In the genomic region with DNA sequence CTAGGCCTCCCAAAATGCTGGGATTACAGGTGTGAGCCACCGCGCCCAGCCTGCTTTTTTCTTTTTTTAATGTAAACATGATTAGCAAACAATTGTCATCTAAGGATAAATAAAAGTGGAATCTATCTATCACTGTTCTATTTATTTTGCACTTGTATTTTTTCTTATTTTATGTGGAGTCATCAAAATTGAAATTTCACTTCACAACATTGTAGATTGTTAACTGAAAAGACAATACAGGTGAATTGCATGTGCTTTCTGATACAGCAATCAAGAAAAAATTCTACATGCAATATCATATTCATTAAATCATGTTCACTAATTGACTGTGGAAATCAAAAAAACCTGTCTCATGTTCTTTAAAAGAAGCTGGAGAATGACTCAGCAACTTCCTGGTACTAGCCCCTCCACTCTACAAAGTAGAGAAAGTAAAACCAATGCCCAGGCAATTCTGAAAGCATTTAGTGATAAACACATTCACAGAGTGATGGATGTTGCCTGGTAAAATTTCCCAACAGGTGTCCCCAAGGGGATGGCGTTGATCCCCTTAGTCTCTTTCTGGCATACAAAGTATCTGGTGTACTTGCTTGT, we compare ENCODE assay signal across 12 cellular contexts. TPM values are rescaled to one million over a fixed set of nuclear protein-coding genes. Genes with fewer than 3 reads are reported as not detected.
DNase-seq lines count a peak whose midpoint lies in the region; ATAC-seq and TF ChIP-seq lines count a peak whose summit lies in the region.
"Had no signal": no experiment of that assay in that cellular context is flagged by ENCODE, and none has a peak within 500 bp of the region (broad histone marks: within the 10 kb centered on the region; RNA-seq: fewer than 3 reads in every experiment).

No MANE protein-coding gene starts in this region.

- H4K20me1 ChIP-seq in OCI-LY3 (ENCODE audit: insufficient read depth, low read length), result no peaks in the 10 kb centered on the region

- intact Hi-C loops in gastrocnemius medialis (cut with DNase I; ENCODE audit: low total_unique reads) (no loop called here), psoas muscle (cut with DNase I) (no loop called here)

- H3K36me3 ChIP-seq in OCI-LY3 (replicated peaks; ENCODE audit: low read depth, low read length) (no peaks in the 10 kb centered on the region), gastrocnemius medialis (no peaks in the 10 kb centered on the region), psoas muscle (ENCODE audit: insufficient read depth in 1 of 2, low read depth in 1 of 2) (no peaks in the 10 kb centered on the region)
- H3K36me3 ChIP-seq: BE2C had no signal

- H3K9me3 ChIP-seq in OCI-LY3 (ENCODE audit: insufficient read depth, low read length) (no peaks in the 10 kb centered on the region), gastrocnemius medialis (no peaks in the 10 kb centered on the region), psoas muscle (no peaks in the 10 kb centered on the region)
- H3K9me3 ChIP-seq: BE2C had no signal

- no peaks in the 10 kb centered on the region for H3K79me2 ChIP-seq in OCI-LY3 (ENCODE audit: low read length)

- H3K4me2 ChIP-seq in OCI-LY3 (ENCODE audit: low read length), result peak overlapping the region; percentile 6; the same call in 1 of the 2 replicates

- no peak overlapping the region for H3K27ac ChIP-seq in OCI-LY3 (ENCODE audit: low read length)
- H3K27ac ChIP-seq in gastrocnemius medialis, result no peak overlapping the region
- H3K27ac ChIP-seq in psoas muscle, result no peak overlapping the region

- ATAC-seq in GM21360 (IDR thresholded peaks at IDR 0.05; ENCODE audit: unreplicated experiment) (peak; percentile 57), HG03095 (IDR thresholded peaks at IDR 0.05; ENCODE audit: unreplicated experiment) (peak; percentile 68), gastrocnemius medialis (no peak), psoas muscle (no peak)
- ATAC-seq: esophagus mucosa had no signal

- peaks cover 5% of the 10 kb centered on the region for H3K4me1 ChIP-seq in OCI-LY3 (ENCODE audit: low read length)
- no peaks in the 10 kb centered on the region for H3K4me1 ChIP-seq in gastrocnemius medialis
- no peaks in the 10 kb centered on the region for H3K4me1 ChIP-seq in psoas muscle
- H3K4me1 ChIP-seq: BE2C had no signal

- TF ChIP-seq CTCF in OCI-LY3 (IDR thresholded peaks at IDR 0.05; ENCODE audit: low read depth, low read length) (no peak), gastrocnemius medialis (IDR thresholded peaks at IDR 0.05 in 4 of 5, conservative IDR thresholded peaks at IDR 0.05 in 1 of 5) (no peak), psoas muscle (IDR thresholded peaks at IDR 0.05) (no peak)

- H3K4me3 ChIP-seq in OCI-LY3 (ENCODE audit: low read length) (no peak overlapping the region), gastrocnemius medialis (no peak overlapping the region), psoas muscle (no peak overlapping the region)

- in situ Hi-C loops in gastrocnemius medialis (cut with MboI; ENCODE audit: low sequenced_read_pairs in 4 of 4), result no loop called here

- WGBS in psoas muscle, 3 donors, result 80 to 86% (median 82%) methylated on average over 3 of the region's 3 CpGs

- DNase-seq in GDM1 (lab: John Stamatoyannopoulos, UW) (peak; percentile 10), gastrocnemius medialis (no peak), psoas muscle (no peak)
- no peak for DNase-seq in activated effector memory CD4-positive, alpha-beta T cell treated with Interleukin-2 at 50 U/mL for 16 hours
- DNase-seq in activated CD4-positive, alpha-beta T cell treated with anti-CD3 and anti-CD28 coated beads for 48 hours, result no peak
- DNase-seq: activated CD8-positive, alpha-beta memory T cell treated with anti-CD3 and anti-CD28 coated beads, Interleukin-2, amount 50 U/mL, for 4 hours; BE2C had no signal

- no peaks in the 10 kb centered on the region for H3K27me3 ChIP-seq in OCI-LY3 (ENCODE audit: low read depth, low read length)
- no peaks in the 10 kb centered on the region for H3K27me3 ChIP-seq in gastrocnemius medialis
- H3K27me3 ChIP-seq in psoas muscle (ENCODE audit: insufficient read depth in 3 of 3, low read length in 2 of 3), result no peaks in the 10 kb centered on the region
- H3K27me3 ChIP-seq: BE2C had no signal

- TF ChIP-seq POLR2A in gastrocnemius medialis (IDR thresholded peaks at IDR 0.05), result no peak

- H3K9ac ChIP-seq in OCI-LY3 (ENCODE audit: low read length), result no peak overlapping the region

- H2AFZ ChIP-seq in OCI-LY3 (ENCODE audit: low read depth, low read length), result peak overlapping the region; percentile 21; the same call in 1 of the 2 replicates

RNA-seq across cellular contexts. Expression of a gene that starts 10.7 kb away (rescaled TPM):
- total RNA-seq in gastrocnemius medialis (not detected), psoas muscle (not detected)
- polyA plus RNA-seq in psoas muscle, result not detected
- total RNA-seq: esophagus mucosa had no signal
- polyA plus RNA-seq: neural cell had no signal

RNA-seq across cellular contexts. Expression of a gene that starts 37.5 kb away (rescaled TPM):
- total RNA-seq in gastrocnemius medialis (not detected), psoas muscle (not detected)
- polyA plus RNA-seq in psoas muscle, result not detected
- total RNA-seq: esophagus mucosa had no signal
- polyA plus RNA-seq: neural cell had no signal

Comparison
In these comparisons a context has a peak if more than half of its experiments do, and no peak if none do; other contexts are left out.
1. ATAC-seq: peak in GM21360 (single experiment) and HG03095 (single experiment); none in gastrocnemius medialis (0 of 2) and psoas muscle (0 of 4).